Comparison of ENCODE assay signal across 30 cellular contexts in genomic region chr1:168742386-168742785, GRCh38. TPM values are rescaled to one million over a fixed set of nuclear protein-coding genes. Genes with fewer than 3 reads are reported as not detected.
"Had no signal": no experiment of that assay in that cellular context is flagged by ENCODE, and none has a peak within 500 bp of the region (broad histone marks: within the 10 kb centered on the region; RNA-seq: fewer than 3 reads in every experiment).

No MANE protein-coding gene starts in this region.

- H3K9me3 ChIP-seq: gastrocnemius medialis, heart left ventricle had no signal

- H3K27ac ChIP-seq: brain microvascular endothelial cell, coronary artery, dorsolateral prefrontal cortex, foreskin keratinocyte, gastrocnemius medialis, heart left ventricle had no signal

- H3K36me3 ChIP-seq: brain microvascular endothelial cell, gastrocnemius medialis, heart left ventricle had no signal

- H3K4me1 ChIP-seq: foreskin keratinocyte, gastrocnemius medialis had no signal

- FAIRE-seq: astrocyte, bronchial epithelial cell had no signal

- H3K4me3 ChIP-seq: coronary artery, dorsolateral prefrontal cortex, gastrocnemius medialis, heart left ventricle had no signal

- DNase-seq: activated CD4-positive, alpha-beta memory T cell treated with anti-CD3 and anti-CD28 coated beads, Interleukin-2, amount 10 ng/mL, durations not matched to agents 7 days and 5 days; activated CD4-positive, alpha-beta T cell treated with anti-CD3 and anti-CD28 coated beads for 1 hour; activated CD4-positive, alpha-beta T cell treated with anti-CD3 and anti-CD28 coated beads for 4 hours; activated CD4-positive, alpha-beta T cell treated with anti-CD3 and anti-CD28 coated beads, Interleukin-2, amount 10 ng/mL, durations not matched to agents 7 days and 5 days; activated CD4-positive, alpha-beta T cell treated with anti-CD3 and anti-CD28 coated beads, Interleukin-2, amount 50 U/mL, for 4 hours; activated CD8-positive, alpha-beta memory T cell treated with anti-CD3 and anti-CD28 coated beads, Interleukin-2, amount 50 U/mL, for 48 hours; activated gamma-delta T cell; activated naive CD4-positive, alpha-beta T cell; activated naive CD4-positive, alpha-beta T cell treated with anti-CD3 and anti-CD28 coated beads, Interleukin-2, amount 10 ng/mL, durations not matched to agents 7 days and 5 days; activated naive CD8-positive, alpha-beta T cell treated with anti-CD3 and anti-CD28 coated beads, Interleukin-2, amount 10 ng/mL, durations not matched to agents 7 days and 5 days; activated T-cell treated with anti-CD3 and anti-CD28 coated beads for 4 hours; activated T-cell treated with anti-CD3 and anti-CD28 coated beads, Interleukin-2, amount 50 U/mL, for 24 hours; activated T-cell treated with anti-CD3 and anti-CD28 coated beads, Interleukin-2, amount 50 U/mL, for 72 hours; amniotic stem cell; anterior cingulate cortex; brain microvascular endothelial cell; dorsolateral prefrontal cortex; effector memory CD4-positive, alpha-beta T cell; endodermal cell; foreskin keratinocyte; gastrocnemius medialis; glutamatergic neuron; heart left ventricle; hypothalamus had no signal

- H3K27me3 ChIP-seq: brain microvascular endothelial cell, dorsolateral prefrontal cortex, foreskin keratinocyte, gastrocnemius medialis, heart left ventricle had no signal

RNA-seq across cellular contexts. Expression of gene DPT, which starts 13.4 kb away (rescaled TPM):
- total RNA-seq: activated CD4-positive, alpha-beta memory T cell treated with anti-CD3 and anti-CD28 coated beads, Interleukin-2, amount 10 ng/mL, durations not matched to agents 7 days and 5 days; activated CD4-positive, alpha-beta T cell treated with anti-CD3 and anti-CD28 coated beads, Interleukin-2, amount 10 ng/mL, durations not matched to agents 7 days and 5 days; activated naive CD4-positive, alpha-beta T cell treated with anti-CD3 and anti-CD28 coated beads, Interleukin-2, amount 50 U/mL, for 72 hours; activated naive CD8-positive, alpha-beta T cell treated with anti-CD3 and anti-CD28 coated beads, Interleukin-2, amount 10 ng/mL, durations not matched to agents 7 days and 5 days; activated T-cell treated with anti-CD3 and anti-CD28 coated beads, Interleukin-2, amount 50 U/mL, for 72 hours; astrocyte; bronchial epithelial cell; endodermal cell; epithelial cell of proximal tubule; foreskin keratinocyte; WTC11 had no signal
